In the genomic region with DNA sequence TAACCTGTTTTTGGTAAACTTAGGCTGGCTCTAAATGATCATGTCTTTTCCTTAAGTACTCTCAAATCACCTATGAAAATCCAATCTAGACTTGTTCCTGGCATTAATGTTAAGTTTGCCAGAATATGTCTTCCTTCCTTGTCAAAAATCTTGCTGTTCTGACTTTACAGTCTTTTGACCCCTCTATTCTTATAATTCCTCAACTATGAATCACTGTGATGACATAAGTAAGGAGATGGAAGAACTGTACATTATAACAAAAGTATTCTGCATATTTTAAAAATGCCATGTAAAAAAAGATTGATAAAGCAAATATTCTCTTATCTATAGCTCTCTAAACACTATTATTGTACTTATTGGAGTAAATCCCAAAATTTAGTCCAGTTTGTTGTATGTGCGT, we compare ENCODE assay signal across 1 cellular context.
TF ChIP-seq lines count a peak whose summit lies in the region.

No MANE protein-coding gene starts in this region.

TF ChIP-seq in A549, 52 proteins besides CTCF, POLR2A, EP300 and RAD21 (continued from another document):
- TF ChIP-seq CEBPB (IDR thresholded peaks at IDR 0.05) (no peak), RARB (CRISPR knock-in tag; IDR thresholded peaks at IDR 0.05) (no peak), CBX8 (IDR thresholded peaks at IDR 0.05) (no peak), KDM5A (IDR thresholded peaks at IDR 0.05) (no peak), SMC3 (IDR thresholded peaks at IDR 0.05) (no peak), CBX2 (IDR thresholded peaks at IDR 0.05; ENCODE audit: borderline replicate concordance, low read depth) (no peak), RFX5 (IDR thresholded peaks at IDR 0.05) (no peak), NPAS2 (CRISPR knock-in tag; IDR thresholded peaks at IDR 0.05; ENCODE audit: borderline replicate concordance) (no peak), ZNF302 (CRISPR knock-in tag; IDR thresholded peaks at IDR 0.05) (no peak), TFCP2L1 (CRISPR knock-in tag; IDR thresholded peaks at IDR 0.05) (no peak), NR3C1 (IDR thresholded peaks at IDR 0.05) (no peak)
- TF ChIP-seq, protein P1, sequence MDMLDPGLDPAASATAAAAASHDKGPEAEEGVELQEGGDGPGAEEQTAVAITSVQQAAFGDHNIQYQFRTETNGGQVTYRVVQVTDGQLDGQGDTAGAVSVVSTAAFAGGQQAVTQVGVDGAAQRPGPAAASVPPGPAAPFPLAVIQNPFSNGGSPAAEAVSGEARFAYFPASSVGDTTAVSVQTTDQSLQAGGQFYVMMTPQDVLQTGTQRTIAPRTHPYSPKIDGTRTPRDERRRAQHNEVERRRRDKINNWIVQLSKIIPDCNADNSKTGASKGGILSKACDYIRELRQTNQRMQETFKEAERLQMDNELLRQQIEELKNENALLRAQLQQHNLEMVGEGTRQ (IDR thresholded peaks at IDR 0.05), result no peak
- TF ChIP-seq, protein P2, sequence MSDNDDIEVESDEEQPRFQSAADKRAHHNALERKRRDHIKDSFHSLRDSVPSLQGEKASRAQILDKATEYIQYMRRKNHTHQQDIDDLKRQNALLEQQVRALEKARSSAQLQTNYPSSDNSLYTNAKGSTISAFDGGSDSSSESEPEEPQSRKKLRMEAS (IDR thresholded peaks at IDR 0.05), result no peak
- TF ChIP-seq, protein P3, sequence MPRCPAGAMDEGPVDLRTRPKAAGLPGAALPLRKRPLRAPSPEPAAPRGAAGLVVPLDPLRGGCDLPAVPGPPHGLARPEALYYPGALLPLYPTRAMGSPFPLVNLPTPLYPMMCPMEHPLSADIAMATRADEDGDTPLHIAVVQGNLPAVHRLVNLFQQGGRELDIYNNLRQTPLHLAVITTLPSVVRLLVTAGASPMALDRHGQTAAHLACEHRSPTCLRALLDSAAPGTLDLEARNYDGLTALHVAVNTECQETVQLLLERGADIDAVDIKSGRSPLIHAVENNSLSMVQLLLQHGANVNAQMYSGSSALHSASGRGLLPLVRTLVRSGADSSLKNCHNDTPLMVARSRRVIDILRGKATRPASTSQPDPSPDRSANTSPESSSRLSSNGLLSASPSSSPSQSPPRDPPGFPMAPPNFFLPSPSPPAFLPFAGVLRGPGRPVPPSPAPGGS (IDR thresholded peaks at IDR 0.05), result no peak
- TF ChIP-seq, protein P4, sequence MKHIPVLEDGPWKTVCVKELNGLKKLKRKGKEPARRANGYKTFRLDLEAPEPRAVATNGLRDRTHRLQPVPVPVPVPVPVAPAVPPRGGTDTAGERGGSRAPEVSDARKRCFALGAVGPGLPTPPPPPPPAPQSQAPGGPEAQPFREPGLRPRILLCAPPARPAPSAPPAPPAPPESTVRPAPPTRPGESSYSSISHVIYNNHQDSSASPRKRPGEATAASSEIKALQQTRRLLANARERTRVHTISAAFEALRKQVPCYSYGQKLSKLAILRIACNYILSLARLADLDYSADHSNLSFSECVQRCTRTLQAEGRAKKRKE (CRISPR knock-in tag; IDR thresholded peaks at IDR 0.05; ENCODE audit: low read depth), result no peak
